Comparison of ENCODE assay signal across 1 cellular context in the genomic region with DNA sequence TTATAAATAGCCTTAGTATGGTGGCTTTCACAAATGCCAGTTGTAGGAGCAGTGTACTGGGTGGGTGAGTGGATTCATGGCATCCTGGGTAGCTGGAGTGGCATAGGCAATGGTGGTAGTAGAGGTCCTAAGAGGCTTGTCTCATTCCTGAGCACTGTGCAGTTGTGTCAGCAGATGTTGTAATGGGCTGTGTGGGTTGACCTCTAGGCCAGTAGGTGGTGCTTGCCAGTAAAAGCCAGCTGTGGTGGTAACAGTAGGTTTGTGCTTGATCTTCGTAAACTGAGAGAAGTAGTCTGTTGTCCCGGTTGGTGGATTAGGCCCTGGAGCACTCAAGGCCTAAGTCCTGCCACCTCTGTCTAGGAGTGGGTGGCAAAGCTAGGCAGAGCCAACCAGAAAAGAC.
TF ChIP-seq lines count a peak whose summit lies in the region.

No MANE protein-coding gene starts in this region.

TF ChIP-seq in GM23338, 12 proteins besides CTCF, POLR2A, EP300 and RAD21 (continued from another document):
- TF ChIP-seq, protein P1, sequence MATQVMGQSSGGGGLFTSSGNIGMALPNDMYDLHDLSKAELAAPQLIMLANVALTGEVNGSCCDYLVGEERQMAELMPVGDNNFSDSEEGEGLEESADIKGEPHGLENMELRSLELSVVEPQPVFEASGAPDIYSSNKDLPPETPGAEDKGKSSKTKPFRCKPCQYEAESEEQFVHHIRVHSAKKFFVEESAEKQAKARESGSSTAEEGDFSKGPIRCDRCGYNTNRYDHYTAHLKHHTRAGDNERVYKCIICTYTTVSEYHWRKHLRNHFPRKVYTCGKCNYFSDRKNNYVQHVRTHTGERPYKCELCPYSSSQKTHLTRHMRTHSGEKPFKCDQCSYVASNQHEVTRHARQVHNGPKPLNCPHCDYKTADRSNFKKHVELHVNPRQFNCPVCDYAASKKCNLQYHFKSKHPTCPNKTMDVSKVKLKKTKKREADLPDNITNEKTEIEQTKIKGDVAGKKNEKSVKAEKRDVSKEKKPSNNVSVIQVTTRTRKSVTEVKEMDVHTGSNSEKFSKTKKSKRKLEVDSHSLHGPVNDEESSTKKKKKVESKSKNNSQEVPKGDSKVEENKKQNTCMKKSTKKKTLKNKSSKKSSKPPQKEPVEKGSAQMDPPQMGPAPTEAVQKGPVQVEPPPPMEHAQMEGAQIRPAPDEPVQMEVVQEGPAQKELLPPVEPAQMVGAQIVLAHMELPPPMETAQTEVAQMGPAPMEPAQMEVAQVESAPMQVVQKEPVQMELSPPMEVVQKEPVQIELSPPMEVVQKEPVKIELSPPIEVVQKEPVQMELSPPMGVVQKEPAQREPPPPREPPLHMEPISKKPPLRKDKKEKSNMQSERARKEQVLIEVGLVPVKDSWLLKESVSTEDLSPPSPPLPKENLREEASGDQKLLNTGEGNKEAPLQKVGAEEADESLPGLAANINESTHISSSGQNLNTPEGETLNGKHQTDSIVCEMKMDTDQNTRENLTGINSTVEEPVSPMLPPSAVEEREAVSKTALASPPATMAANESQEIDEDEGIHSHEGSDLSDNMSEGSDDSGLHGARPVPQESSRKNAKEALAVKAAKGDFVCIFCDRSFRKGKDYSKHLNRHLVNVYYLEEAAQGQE (IDR thresholded peaks at IDR 0.05; ENCODE audit: unreplicated experiment), result no peak
- TF ChIP-seq STAT1 (IDR thresholded peaks at IDR 0.05; ENCODE audit: unreplicated experiment), result no peak
- no peak for TF ChIP-seq JUNB (IDR thresholded peaks at IDR 0.05; ENCODE audit: unreplicated experiment)
- no peak for TF ChIP-seq NANOG (IDR thresholded peaks at IDR 0.05; ENCODE audit: borderline replicate concordance)
- TF ChIP-seq, protein P2, sequence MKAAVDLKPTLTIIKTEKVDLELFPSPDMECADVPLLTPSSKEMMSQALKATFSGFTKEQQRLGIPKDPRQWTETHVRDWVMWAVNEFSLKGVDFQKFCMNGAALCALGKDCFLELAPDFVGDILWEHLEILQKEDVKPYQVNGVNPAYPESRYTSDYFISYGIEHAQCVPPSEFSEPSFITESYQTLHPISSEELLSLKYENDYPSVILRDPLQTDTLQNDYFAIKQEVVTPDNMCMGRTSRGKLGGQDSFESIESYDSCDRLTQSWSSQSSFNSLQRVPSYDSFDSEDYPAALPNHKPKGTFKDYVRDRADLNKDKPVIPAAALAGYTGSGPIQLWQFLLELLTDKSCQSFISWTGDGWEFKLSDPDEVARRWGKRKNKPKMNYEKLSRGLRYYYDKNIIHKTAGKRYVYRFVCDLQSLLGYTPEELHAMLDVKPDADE (IDR thresholded peaks at IDR 0.05), result no peak
- no peak for TF ChIP-seq EZH2phosphoT487 (IDR thresholded peaks at IDR 0.05; ENCODE audit: unreplicated experiment)
